ENCODE assay signal across 9 cellular contexts in genomic region chr19:48618278-48618915, GRCh38. TPM values are rescaled to one million over a fixed set of nuclear protein-coding genes. Genes with fewer than 3 reads are reported as not detected.
A peak's percentile ranks its signal among the peaks of the same experiment; 100 is the strongest.
DNase-seq lines count a peak whose midpoint lies in the region; ATAC-seq and TF ChIP-seq lines count a peak whose summit lies in the region.
"Had no signal": no experiment of that assay in that cellular context is flagged by ENCODE, and none has a peak within 500 bp of the region (broad histone marks: within the 10 kb centered on the region; RNA-seq: fewer than 3 reads in every experiment).

No MANE protein-coding gene starts in this region.

- H3K27me3 ChIP-seq in DOHH2 (ENCODE audit: control insufficient read depth, low read length) (no peaks in the 10 kb centered on the region), esophagus squamous epithelium (no peaks in the 10 kb centered on the region)

- peaks cover 49% of the 10 kb centered on the region for H3K79me2 ChIP-seq in DOHH2 (ENCODE audit: control insufficient read depth, low read length)

- DNase-seq in RWPE1 (ENCODE audit: low spot score) (no peak), esophagus squamous epithelium (lab: John Stamatoyannopoulos, UW) (no peak), progenitor cell of endocrine pancreas (ENCODE audit: low spot score, unreplicated experiment) (no peak), NCI-H2107 (lab: John Stamatoyannopoulos, UW) (no peak), cerebellar nuclear complex (lab: John Stamatoyannopoulos, UW) (no peak), SHP77 treated with DMSO at 0.1 percent for 48 hours (lab: John Stamatoyannopoulos, UW) (no peak)

- POLR2A ChIA-PET in RWPE1 (lab: Yijun Ruan, JAX; ENCODE audit: low non-redundant PET): interaction anchor here (0.6 to 1.3 kb wide), 6 partner anchors 10 to 240 kb away, joined by 3 to 7 read pairs (median 3); no protein-coding TSS in a partner anchor

- H3K4me1 Mint-ChIP-seq in progenitor cell of endocrine pancreas (ENCODE audit: low read depth): peaks cover 37% of the 10 kb centered on the region

- peak overlapping the region; percentile 67 for H3K4me2 ChIP-seq in DOHH2 (ENCODE audit: low read length)

- H3K27ac ChIP-seq in DOHH2 (ENCODE audit: low read depth, low read length) (peak overlapping the region; percentile 72), RWPE1 (peak overlapping the region; percentile 92), esophagus squamous epithelium (peak overlapping the region; percentile 91 to 96 (median 94))

- CTCF ChIA-PET in RWPE1 (lab: Yijun Ruan, JAX): interaction anchor here (0.6 kb wide), 1 partner anchor 152 kb away, joined by 3 read pairs; no protein-coding TSS in a partner anchor

- no peaks in the 10 kb centered on the region for H3K9me3 Mint-ChIP-seq in progenitor cell of endocrine pancreas (ENCODE audit: low read depth)

- intact Hi-C loops in esophagus squamous epithelium (cut with DNase I): no loop called here

- peaks cover 37% of the 10 kb centered on the region for H3F3A ChIP-seq in DOHH2 (ENCODE audit: control insufficient read depth, insufficient read depth)

- TF ChIP-seq CTCF in DOHH2 (IDR thresholded peaks at IDR 0.05; ENCODE audit: low read depth, low read length, poor library complexity, severe bottlenecking) (no peak), RWPE1 (conservative IDR thresholded peaks at IDR 0.05; ENCODE audit: low read depth) (no peak), esophagus squamous epithelium (IDR thresholded peaks at IDR 0.05) (no peak), progenitor cell of endocrine pancreas (IDR thresholded peaks at IDR 0.05; ENCODE audit: unreplicated experiment) (no peak)

- peak overlapping the region; percentile 95 for H3K4me3 ChIP-seq in DOHH2 (ENCODE audit: low read length)
- peak overlapping the region; percentile 75 to 96 (median 82) for H3K4me3 ChIP-seq in esophagus squamous epithelium

- H3K27ac Mint-ChIP-seq in progenitor cell of endocrine pancreas: peak overlapping the region; percentile 99

- peaks cover 11% of the 10 kb centered on the region for H3K36me3 Mint-ChIP-seq in progenitor cell of endocrine pancreas (ENCODE audit: insufficient read depth)

- H3K4me1 ChIP-seq in DOHH2 (ENCODE audit: control insufficient read depth, low read length) (peaks cover 31% of the 10 kb centered on the region), esophagus squamous epithelium (peaks cover 36 to 88% (median 45%) of the 10 kb centered on the region in 3 donors)

- TF ChIP-seq POLR2A in esophagus squamous epithelium (IDR thresholded peaks at IDR 0.05): no peak

- H3K9me3 ChIP-seq in DOHH2 (ENCODE audit: control insufficient read depth, insufficient read depth, low read length) (no peaks in the 10 kb centered on the region), esophagus squamous epithelium (no peaks in the 10 kb centered on the region)

- H3K27me3 Mint-ChIP-seq in progenitor cell of endocrine pancreas: no peaks in the 10 kb centered on the region

- no peak for ATAC-seq in GM19452 (IDR thresholded peaks at IDR 0.05; ENCODE audit: unreplicated experiment)

- H3K9me2 ChIP-seq in DOHH2 (replicated peaks; ENCODE audit: control insufficient read depth, low read length): no peaks in the 10 kb centered on the region

- H3K4me3 Mint-ChIP-seq in progenitor cell of endocrine pancreas (ENCODE audit: low read depth): peak overlapping the region; percentile 93

- 1% methylated on average over 18 of the region's 18 CpGs for WGBS in esophagus squamous epithelium, 2 donors

- peaks cover 23% of the 10 kb centered on the region for H4K20me1 ChIP-seq in DOHH2 (ENCODE audit: control insufficient read depth, insufficient read depth, low read depth, low read length)

- H3K36me3 ChIP-seq in DOHH2 (ENCODE audit: control insufficient read depth, low read length) (peaks cover 57% of the 10 kb centered on the region), esophagus squamous epithelium (peaks cover 17 to 37% (median 24%) of the 10 kb centered on the region in 3 donors)

RNA-seq across cellular contexts. Expression of gene RPL18, which starts 0.6 kb away (rescaled TPM):
- 1,000 to 10,000 TPM; 1,870 to 2,808 (median 2,491) TPM for total RNA-seq in esophagus squamous epithelium
- total RNA-seq in progenitor cell of endocrine pancreas: 1,379 and 1,392 TPM in 2 replicates

RNA-seq across cellular contexts. Expression of gene SPHK2, which starts 0.9 kb away (rescaled TPM):
- total RNA-seq in esophagus squamous epithelium: 10 to 100 TPM in 2 of 4 donors, 1 to 10 TPM in 2; 7.0 to 10.9 (median 9.7) TPM
- 137 and 138 TPM in 2 replicates for total RNA-seq in progenitor cell of endocrine pancreas

RNA-seq across cellular contexts. Expression of gene FAM83E, which starts 3.5 kb away (rescaled TPM):
- total RNA-seq in esophagus squamous epithelium (10 to 100 TPM in 1 of 4 donors, 1 to 10 TPM in 3; 3.1 to 12.3 (median 8.6) TPM), progenitor cell of endocrine pancreas (3.8 and 4.3 TPM in 2 replicates)
- total RNA-seq: glomerular endothelial cell had no signal

RNA-seq across cellular contexts. Expression of gene SPACA4, which starts 11.9 kb away (rescaled TPM):
- 1 to 10 TPM in 3 of 4 donors, not detected in 1; 1.3 to 1.7 (median 1.4) TPM for total RNA-seq in esophagus squamous epithelium
- total RNA-seq in progenitor cell of endocrine pancreas: not detected in 2 replicates
- total RNA-seq: glomerular endothelial cell had no signal

RNA-seq across cellular contexts. Expression of gene DBP, which starts 18.8 kb away (rescaled TPM):
- total RNA-seq in esophagus squamous epithelium (10 to 100 TPM in 3 of 4 donors, 1 to 10 TPM in 1; 4.2 to 16.2 (median 11.7) TPM), progenitor cell of endocrine pancreas (5.1 and 5.3 TPM in 2 replicates)

Comparison
In these comparisons a context has a peak if more than half of its experiments do, and no peak if none do; other contexts are left out.
1. RNA of gene SPHK2, which starts 0.9 kb away (total RNA-seq): 137 to 138 TPM in progenitor cell of endocrine pancreas; 7.0 to 10.9 TPM in esophagus squamous epithelium; every median in the first group is over 10 times any median in the second.
2. Peak in every context shown above with its lines, with median percentiles within 50 percentile points of each other: H3K27ac ChIP-seq.